Comparison of ENCODE assay signal across 17 cellular contexts in genomic region chr19:9909251-9909650, GRCh38. TPM values are rescaled to one million over a fixed set of nuclear protein-coding genes. Genes with fewer than 3 reads are reported as not detected.
DNase-seq lines count a peak whose midpoint lies in the region; ATAC-seq and TF ChIP-seq lines count a peak whose summit lies in the region.
"Had no signal": no experiment of that assay in that cellular context is flagged by ENCODE, and none has a peak within 500 bp of the region (broad histone marks: within the 10 kb centered on the region; RNA-seq: fewer than 3 reads in every experiment).

No MANE protein-coding gene starts in this region.

- CTCF ChIA-PET in activated CD8-positive, alpha-beta T cell treated with anti-CD3 and anti-CD28 coated beads, Interleukin-2, amount 10 ng/mL, durations not matched to agents 7 days and 5 days (lab: Charles Lee) = interaction anchor here (0.7 kb wide), 1 partner anchor 21 kb away, joined by 3 read pairs; no protein-coding TSS in a partner anchor

- H3K9me3 Mint-ChIP-seq in progenitor cell of endocrine pancreas (ENCODE audit: low read depth) = no peaks in the 10 kb centered on the region
- no peaks in the 10 kb centered on the region for H3K9me3 Mint-ChIP-seq in activated CD8-positive, alpha-beta T cell treated with anti-CD3 and anti-CD28 coated beads, Interleukin-2, amount 10 ng/mL, durations not matched to agents 7 days and 5 days (ENCODE audit: insufficient read depth)
- H3K9me3 Mint-ChIP-seq: CD4-positive, alpha-beta T cell; GM23338; H9 had no signal

- POLR2A ChIA-PET in activated CD8-positive, alpha-beta T cell treated with anti-CD3 and anti-CD28 coated beads, Interleukin-2, amount 10 ng/mL, durations not matched to agents 7 days and 5 days (lab: Charles Lee) = interaction anchor here (1.0 kb wide), 1 partner anchor 81 kb away, joined by 4 read pairs; the partner anchor contains the start of gene UBL5

- peak overlapping the region; percentile 11 for H3K27ac Mint-ChIP-seq in progenitor cell of endocrine pancreas
- H3K27ac Mint-ChIP-seq in activated CD8-positive, alpha-beta T cell treated with anti-CD3 and anti-CD28 coated beads, Interleukin-2, amount 10 ng/mL, durations not matched to agents 7 days and 5 days = no peak overlapping the region
- H3K27ac Mint-ChIP-seq: B cell; CD4-positive, alpha-beta T cell; GM23338 had no signal

- TF ChIP-seq CTCF in progenitor cell of endocrine pancreas (IDR thresholded peaks at IDR 0.05; ENCODE audit: unreplicated experiment) = no peak

- intact Hi-C loops in left colon (cut with DNase I, micrococcal nuclease) = no loop called here

- H3K27me3 Mint-ChIP-seq in progenitor cell of endocrine pancreas = no peaks in the 10 kb centered on the region
- H3K27me3 Mint-ChIP-seq in activated CD8-positive, alpha-beta T cell treated with anti-CD3 and anti-CD28 coated beads, Interleukin-2, amount 10 ng/mL, durations not matched to agents 7 days and 5 days (ENCODE audit: low read depth) = peaks cover 10% of the 10 kb centered on the region

- peaks cover 1% of the 10 kb centered on the region for H3K36me3 Mint-ChIP-seq in progenitor cell of endocrine pancreas (ENCODE audit: insufficient read depth)
- no peaks in the 10 kb centered on the region for H3K36me3 Mint-ChIP-seq in activated CD8-positive, alpha-beta T cell treated with anti-CD3 and anti-CD28 coated beads, Interleukin-2, amount 10 ng/mL, durations not matched to agents 7 days and 5 days (ENCODE audit: low read depth)

- peak; percentile 68 for ATAC-seq in left colon
- ATAC-seq in activated CD8-positive, alpha-beta T cell treated with anti-CD3 and anti-CD28 coated beads, Interleukin-2, amount 10 ng/mL, durations not matched to agents 7 days and 5 days = no peak
- ATAC-seq: GM12878, GM23338, HepG2 had no signal

- peaks cover 5% of the 10 kb centered on the region for H3K4me1 Mint-ChIP-seq in progenitor cell of endocrine pancreas (ENCODE audit: low read depth)
- H3K4me1 Mint-ChIP-seq in activated CD8-positive, alpha-beta T cell treated with anti-CD3 and anti-CD28 coated beads, Interleukin-2, amount 10 ng/mL, durations not matched to agents 7 days and 5 days (ENCODE audit: low read depth) = peaks cover 5% of the 10 kb centered on the region

- DNase-seq in EH (ENCODE audit: low read depth) (peak; percentile 11), LoVo (ENCODE audit: low spot score) (peak; percentile 5), left colon (no peak), progenitor cell of endocrine pancreas (ENCODE audit: low spot score, unreplicated experiment) (no peak), NCI-H187 treated with DMSO at 0.1 percent for 48 hours (lab: John Stamatoyannopoulos, UW) (no peak), GM19240 (ENCODE audit: insufficient read length, low spot score) (no peak)
- no peak for DNase-seq in activated CD8-positive, alpha-beta T cell treated with anti-CD3 and anti-CD28 coated beads, Interleukin-2, amount 10 ng/mL, durations not matched to agents 7 days and 5 days
- DNase-seq: ACHN; C1 segment of cervical spinal cord; Calu3; CD4-positive, alpha-beta T cell; DMS79; H9 had no signal

- no peak overlapping the region for H3K4me3 Mint-ChIP-seq in progenitor cell of endocrine pancreas (ENCODE audit: low read depth)
- no peak overlapping the region for H3K4me3 Mint-ChIP-seq in activated CD8-positive, alpha-beta T cell treated with anti-CD3 and anti-CD28 coated beads, Interleukin-2, amount 10 ng/mL, durations not matched to agents 7 days and 5 days
- H3K4me3 Mint-ChIP-seq: B cell; CD4-positive, alpha-beta T cell; GM23338; H9 had no signal

RNA-seq across cellular contexts. Expression of gene OLFM2, which starts 27.1 kb away (rescaled TPM):
- total RNA-seq in left colon (1 to 10 TPM; 1.6 to 1.9 TPM), progenitor cell of endocrine pancreas (55.0 and 57.9 TPM in 2 replicates)
- total RNA-seq in activated CD8-positive, alpha-beta T cell treated with anti-CD3 and anti-CD28 coated beads, Interleukin-2, amount 10 ng/mL, durations not matched to agents 7 days and 5 days = 1 to 10 TPM; 9.2 to 9.9 TPM
- total RNA-seq: B cell had no signal

Comparison
In these comparisons a context has a peak if more than half of its experiments do, and no peak if none do; other contexts are left out.
1. DNase-seq: peak in EH (single experiment) and LoVo (single experiment); none in left colon (0 of 2), progenitor cell of endocrine pancreas (single experiment), NCI-H187 treated with DMSO at 0.1 percent for 48 hours (single experiment), GM19240 (single experiment) and activated CD8-positive, alpha-beta T cell treated with anti-CD3 and anti-CD28 coated beads, Interleukin-2, amount 10 ng/mL, durations not matched to agents 7 days and 5 days (single experiment).